8 cellular contexts compared by ENCODE assay signal in genomic region chr5:138573949-138574670, GRCh38. TPM values are rescaled to one million over a fixed set of nuclear protein-coding genes. Genes with fewer than 3 reads are reported as not detected.
DNase-seq lines count a peak whose midpoint lies in the region; ATAC-seq and TF ChIP-seq lines count a peak whose summit lies in the region.

No MANE protein-coding gene starts in this region.

- intact Hi-C loops in activated CD4-positive, alpha-beta T cell treated with anti-CD3 and anti-CD28 coated beads for 36 hours (cut with DNase I, micrococcal nuclease), result loop anchor here in 1 of 2 experiments (2.0 kb wide), 1 partner anchor 221 kb away; the partner anchor contains the start of gene KDM3B

- H3K27ac ChIP-seq in thoracic aorta, result peak overlapping the region; percentile 98

- peak overlapping the region; percentile 99 for H3K27ac Mint-ChIP-seq in activated CD4-positive, alpha-beta T cell treated with anti-CD3 and anti-CD28 coated beads for 36 hours
- peak overlapping the region; percentile 100 for H3K27ac Mint-ChIP-seq in activated naive CD8-positive, alpha-beta T cell treated with anti-CD3 and anti-CD28 coated beads for 36 hours

- H3K4me3 ChIP-seq in thoracic aorta, result peak overlapping the region; percentile 98

- TF ChIP-seq CTCF in thoracic aorta (IDR thresholded peaks at IDR 0.05), result no peak

- no peaks in the 10 kb centered on the region for H3K27me3 Mint-ChIP-seq in activated CD4-positive, alpha-beta T cell treated with anti-CD3 and anti-CD28 coated beads for 36 hours
- H3K27me3 Mint-ChIP-seq in activated naive CD8-positive, alpha-beta T cell treated with anti-CD3 and anti-CD28 coated beads for 36 hours, result no peaks in the 10 kb centered on the region

- peaks cover 35% of the 10 kb centered on the region for H3K36me3 ChIP-seq in thoracic aorta

- ATAC-seq in activated CD4-positive, alpha-beta T cell treated with anti-CD3 and anti-CD28 coated beads for 36 hours, result no peak
- no peak for ATAC-seq in thoracic aorta (ENCODE audit: insufficient number of reproducible peaks, low FRiP score, low read depth)

- H3K4me1 ChIP-seq in thoracic aorta (ENCODE audit: control insufficient read depth in 1 of 2, low read depth in 2 of 2), result peaks cover 11 to 23% of the 10 kb centered on the region in 2 donors

- peaks cover 58% of the 10 kb centered on the region for H3K36me3 Mint-ChIP-seq in activated CD4-positive, alpha-beta T cell treated with anti-CD3 and anti-CD28 coated beads for 36 hours (ENCODE audit: low read depth)
- H3K36me3 Mint-ChIP-seq in activated naive CD8-positive, alpha-beta T cell treated with anti-CD3 and anti-CD28 coated beads for 36 hours, result peaks cover 52% of the 10 kb centered on the region

- H3K4me1 Mint-ChIP-seq in activated CD4-positive, alpha-beta T cell treated with anti-CD3 and anti-CD28 coated beads for 36 hours, result peaks cover 52% of the 10 kb centered on the region
- peaks cover 36% of the 10 kb centered on the region for H3K4me1 Mint-ChIP-seq in activated naive CD8-positive, alpha-beta T cell treated with anti-CD3 and anti-CD28 coated beads for 36 hours

- H3K27me3 ChIP-seq in thoracic aorta (replicated peaks; ENCODE audit: insufficient read depth), result no peaks in the 10 kb centered on the region

- POLR2A ChIA-PET in activated CD4-positive, alpha-beta T cell treated with anti-CD3 and anti-CD28 coated beads for 36 hours (lab: Charles Lee), result interaction anchor here (0.6 kb wide), 1 partner anchor 27 kb away, joined by 5 read pairs; no protein-coding TSS in a partner anchor

- CTCF ChIA-PET in activated CD4-positive, alpha-beta T cell treated with anti-CD3 and anti-CD28 coated beads for 36 hours (lab: Charles Lee), result interaction anchor here (1.3 to 3.1 kb wide), 3 partner anchors 8 to 30 kb away, joined by 5 to 10 read pairs (median 9); partner anchors contain the start of gene ETF1

- H3K4me3 Mint-ChIP-seq in activated CD4-positive, alpha-beta T cell treated with anti-CD3 and anti-CD28 coated beads for 36 hours, result peak overlapping the region; percentile 96
- H3K4me3 Mint-ChIP-seq in activated naive CD8-positive, alpha-beta T cell treated with anti-CD3 and anti-CD28 coated beads for 36 hours, result peak overlapping the region; percentile 97

- H3K9me3 ChIP-seq in thoracic aorta, result no peaks in the 10 kb centered on the region

- peaks cover 2% of the 10 kb centered on the region for H3K9me3 Mint-ChIP-seq in activated CD4-positive, alpha-beta T cell treated with anti-CD3 and anti-CD28 coated beads for 36 hours (ENCODE audit: low read depth)
- H3K9me3 Mint-ChIP-seq in activated naive CD8-positive, alpha-beta T cell treated with anti-CD3 and anti-CD28 coated beads for 36 hours, result peaks cover 2% of the 10 kb centered on the region

- no peak for DNase-seq in activated CD4-positive, alpha-beta T cell treated with anti-CD3 and anti-CD28 coated beads for 36 hours
- no peak for DNase-seq in activated CD4-positive, alpha-beta T cell treated with anti-CD3 and anti-CD28 coated beads for 1 hour
- DNase-seq in activated naive CD8-positive, alpha-beta T cell treated with anti-CD3 and anti-CD28 coated beads for 36 hours, result no peak
- peak; percentile 17 for DNase-seq in iris pigment epithelial cell (ENCODE audit: low read depth)
- no peak for DNase-seq in thoracic aorta (ENCODE audit: low spot score)
- no peak for DNase-seq in NCI-H1436 (lab: John Stamatoyannopoulos, UW)
- DNase-seq in mucosa of gallbladder (ENCODE audit: low spot score), result no peak
- no peak for DNase-seq in DMS 273 (lab: John Stamatoyannopoulos, UW; ENCODE audit: unreplicated experiment)

RNA-seq across cellular contexts. Expression of gene HSPA9, which starts 1.1 kb away (rescaled TPM):
- total RNA-seq in activated CD4-positive, alpha-beta T cell treated with anti-CD3 and anti-CD28 coated beads for 36 hours, result 100 to 1,000 TPM; 431 to 466 TPM
- total RNA-seq in activated naive CD8-positive, alpha-beta T cell treated with anti-CD3 and anti-CD28 coated beads for 36 hours, result 100 to 1,000 TPM; 578 to 584 TPM
- total RNA-seq in thoracic aorta (100 to 1,000 TPM; 202 to 294 TPM), mucosa of gallbladder (170 TPM)

RNA-seq across cellular contexts. Expression of gene ETF1, which starts 31.1 kb away (rescaled TPM):
- 100 to 1,000 TPM; 140 to 156 TPM for total RNA-seq in activated CD4-positive, alpha-beta T cell treated with anti-CD3 and anti-CD28 coated beads for 36 hours
- total RNA-seq in activated naive CD8-positive, alpha-beta T cell treated with anti-CD3 and anti-CD28 coated beads for 36 hours, result 100 to 1,000 TPM; 256 TPM
- 100 to 1,000 TPM in 1 of 2 donors, 10 to 100 TPM in 1; 67.6 to 115 TPM for total RNA-seq in thoracic aorta
- 63.1 TPM for total RNA-seq in mucosa of gallbladder
